Comparison of ENCODE assay signal across 18 cellular contexts in genomic region chr4:26124753-26125236, GRCh38.
DNase-seq lines count a peak whose midpoint lies in the region; ATAC-seq, FAIRE-seq and TF ChIP-seq lines count a peak whose summit lies in the region.
"Had no signal": no experiment of that assay in that cellular context is flagged by ENCODE, and none has a peak within 500 bp of the region (broad histone marks: within the 10 kb centered on the region; RNA-seq: fewer than 3 reads in every experiment).

No MANE protein-coding gene starts in this region.

- H4K20me1 ChIP-seq in osteoblast (ENCODE audit: insufficient read depth, low read length) = no peaks in the 10 kb centered on the region

- CTCF ChIA-PET in activated naive CD4-positive, alpha-beta T cell treated with anti-CD3 and anti-CD28 coated beads, Interleukin-2, amount 10 ng/mL, durations not matched to agents 7 days and 5 days (lab: Charles Lee) = no interaction called here

- peak overlapping the region; percentile 31 for H2AFZ ChIP-seq in osteoblast (ENCODE audit: low read length)

- DNase-seq in GM12891 (ENCODE audit: insufficient read length, low spot score) = no peak
- peak; percentile 9 for DNase-seq in NAMALWA (ENCODE audit: low spot score)
- DNase-seq in epithelial cell of esophagus (ENCODE audit: low read depth) = peak; percentile 44
- DNase-seq in osteoblast (ENCODE audit: insufficient read length, low spot score, missing footprints) = no peak
- no peak for DNase-seq in activated naive CD4-positive, alpha-beta T cell treated with anti-CD3 and anti-CD28 coated beads, Interleukin-2, amount 10 ng/mL, durations not matched to agents 7 days and 5 days
- DNase-seq in NCI-H345 (lab: John Stamatoyannopoulos, UW) = no peak
- DNase-seq: activated CD4-positive, alpha-beta T cell treated with anti-CD3 and anti-CD28 coated beads, Interleukin-2, amount 10 ng/mL, durations not matched to agents 24 days and 14 days; activated naive CD8-positive, alpha-beta T cell treated with anti-CD3 and anti-CD28 coated beads, Interleukin-2, amount 10 ng/mL, durations not matched to agents 7 days and 5 days; activated T-cell treated with anti-CD3 and anti-CD28 coated beads for 4 hours; CD8-positive, alpha-beta T cell; central memory CD4-positive, alpha-beta T cell; GF-D8; naive B cell; NCI-H2081 treated with DMSO at 0.1 percent for 48 hours; posterior cingulate gyrus; Right ventricle myocardium superior had no signal

- H3K4me1 Mint-ChIP-seq in activated naive CD4-positive, alpha-beta T cell treated with anti-CD3 and anti-CD28 coated beads, Interleukin-2, amount 10 ng/mL, durations not matched to agents 7 days and 5 days = peaks cover 5% of the 10 kb centered on the region

- H3K4me3 ChIP-seq in epithelial cell of esophagus (ENCODE audit: low read length) = no peak overlapping the region
- no peak overlapping the region for H3K4me3 ChIP-seq in osteoblast (ENCODE audit: insufficient read depth, low read length)

- peaks cover 17% of the 10 kb centered on the region for H3K9me3 Mint-ChIP-seq in activated naive CD4-positive, alpha-beta T cell treated with anti-CD3 and anti-CD28 coated beads, Interleukin-2, amount 10 ng/mL, durations not matched to agents 7 days and 5 days

- no peak overlapping the region for H3K27ac ChIP-seq in osteoblast (ENCODE audit: low read depth, low read length)

- peak; percentile 69 for FAIRE-seq in GM12891 (lab: Jason Lieb, UNC)
- FAIRE-seq: endometrium had no signal

- H3K36me3 Mint-ChIP-seq in activated naive CD4-positive, alpha-beta T cell treated with anti-CD3 and anti-CD28 coated beads, Interleukin-2, amount 10 ng/mL, durations not matched to agents 7 days and 5 days = no peaks in the 10 kb centered on the region
- H3K36me3 Mint-ChIP-seq: CD8-positive, alpha-beta T cell; naive B cell had no signal

- H3K4me3 Mint-ChIP-seq in activated naive CD4-positive, alpha-beta T cell treated with anti-CD3 and anti-CD28 coated beads, Interleukin-2, amount 10 ng/mL, durations not matched to agents 7 days and 5 days = no peak overlapping the region
- H3K4me3 Mint-ChIP-seq: activated CD4-positive, alpha-beta T cell treated with anti-CD3 and anti-CD28 coated beads, Interleukin-2, amount 10 ng/mL, durations not matched to agents 24 days and 14 days; activated naive CD8-positive, alpha-beta T cell treated with anti-CD3 and anti-CD28 coated beads, Interleukin-2, amount 10 ng/mL, durations not matched to agents 7 days and 5 days; CD8-positive, alpha-beta T cell; naive B cell had no signal

- no peaks in the 10 kb centered on the region for H3K79me2 ChIP-seq in osteoblast (ENCODE audit: insufficient read depth, low read length)

- no peaks in the 10 kb centered on the region for H3K27me3 Mint-ChIP-seq in activated naive CD4-positive, alpha-beta T cell treated with anti-CD3 and anti-CD28 coated beads, Interleukin-2, amount 10 ng/mL, durations not matched to agents 7 days and 5 days
- H3K27me3 Mint-ChIP-seq: activated CD4-positive, alpha-beta T cell treated with anti-CD3 and anti-CD28 coated beads, Interleukin-2, amount 10 ng/mL, durations not matched to agents 24 days and 14 days had no signal

- no peaks in the 10 kb centered on the region for H3K4me1 ChIP-seq in osteoblast (ENCODE audit: insufficient read depth, low read length)

- no peaks in the 10 kb centered on the region for H3K36me3 ChIP-seq in osteoblast (ENCODE audit: insufficient read depth, low read length)

- no peak for TF ChIP-seq POLR2A in GM12891 (IDR thresholded peaks at IDR 0.05; ENCODE audit: low read depth, low read length)

- TF ChIP-seq CTCF in epithelial cell of esophagus (IDR thresholded peaks at IDR 0.05; ENCODE audit: insufficient read depth, low read depth, low read length, missing control alignments) (no peak), osteoblast (IDR thresholded peaks at IDR 0.05; ENCODE audit: extremely low read depth, low read depth, low read length) (no peak)

- no peak for ATAC-seq in HG03095 (IDR thresholded peaks at IDR 0.05; ENCODE audit: unreplicated experiment)
- ATAC-seq: CD8-positive, alpha-beta T cell had no signal

- no peak overlapping the region for H3K27ac Mint-ChIP-seq in activated naive CD4-positive, alpha-beta T cell treated with anti-CD3 and anti-CD28 coated beads, Interleukin-2, amount 10 ng/mL, durations not matched to agents 7 days and 5 days
- H3K27ac Mint-ChIP-seq: activated CD4-positive, alpha-beta T cell treated with anti-CD3 and anti-CD28 coated beads, Interleukin-2, amount 10 ng/mL, durations not matched to agents 24 days and 14 days; activated naive CD8-positive, alpha-beta T cell treated with anti-CD3 and anti-CD28 coated beads, Interleukin-2, amount 10 ng/mL, durations not matched to agents 7 days and 5 days; CD8-positive, alpha-beta T cell; naive B cell had no signal

- no peaks in the 10 kb centered on the region for H3K9me3 ChIP-seq in osteoblast (ENCODE audit: low read depth, low read length)

- H3K4me2 ChIP-seq in osteoblast (ENCODE audit: insufficient read depth, low read length) = no peak overlapping the region

- peaks cover 4% of the 10 kb centered on the region for H3K27me3 ChIP-seq in osteoblast (ENCODE audit: insufficient read depth, low read length)

TF ChIP-seq in GM12891, 5 proteins besides CTCF, POLR2A, EP300 and RAD21:
- TF ChIP-seq PAX5 (IDR thresholded peaks at IDR 0.05; ENCODE audit: insufficient read depth, low read length, severe bottlenecking) (no peak), POLR2AphosphoS5 (IDR thresholded peaks at IDR 0.05; ENCODE audit: low read depth, low read length) (no peak), TAF1 (IDR thresholded peaks at IDR 0.05; ENCODE audit: low read depth, low read length) (no peak), POU2F2 (IDR thresholded peaks at IDR 0.05; ENCODE audit: low read depth, low read length) (no peak), SPI1 (IDR thresholded peaks at IDR 0.05; ENCODE audit: low read depth, low read length) (no peak)

Comparison
In these comparisons a context has a peak if more than half of its experiments do, and no peak if none do; other contexts are left out.
1. DNase-seq: peak in NAMALWA (single experiment) and epithelial cell of esophagus (single experiment); none in GM12891 (single experiment), osteoblast (single experiment), activated naive CD4-positive, alpha-beta T cell treated with anti-CD3 and anti-CD28 coated beads, Interleukin-2, amount 10 ng/mL, durations not matched to agents 7 days and 5 days (single experiment) and NCI-H345 (single experiment).